Comparison of ENCODE assay signal across 24 cellular contexts in the genomic region with DNA sequence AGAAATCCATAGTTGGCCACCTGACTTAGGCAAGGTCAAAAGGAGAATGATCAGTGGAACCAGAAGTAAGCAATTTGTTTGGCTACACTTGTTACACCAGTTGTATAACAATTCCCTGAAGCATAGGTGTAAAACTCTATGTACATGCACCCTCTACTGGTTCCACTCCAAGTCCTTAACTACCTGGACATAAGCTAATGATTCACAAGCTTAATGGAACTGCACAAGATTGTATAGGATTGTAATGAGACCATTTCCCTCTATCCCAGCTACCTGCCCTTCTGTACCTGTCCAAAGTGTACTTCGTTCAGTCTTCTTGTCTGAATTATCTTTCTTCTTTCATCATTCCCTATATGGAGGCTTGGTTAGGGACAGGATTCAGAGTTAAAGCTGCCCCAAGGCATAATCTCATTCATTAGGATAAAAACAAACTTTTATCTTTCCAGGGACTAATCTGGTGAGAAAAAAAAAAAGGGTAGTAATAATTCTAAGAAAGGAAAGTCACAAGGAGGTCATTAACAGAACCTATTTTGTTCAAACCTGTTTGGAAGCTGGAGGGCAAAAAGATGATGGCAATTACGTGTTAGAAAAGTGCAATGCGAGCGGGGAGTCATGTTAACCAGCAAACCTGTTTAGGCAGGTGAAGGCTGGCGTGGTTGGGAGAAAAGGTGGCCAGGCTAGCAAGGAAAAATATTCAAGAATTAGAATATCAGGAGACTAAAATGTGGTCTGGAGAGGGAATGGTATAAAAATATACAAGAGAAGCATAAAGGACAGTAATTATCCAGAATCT. TPM values are rescaled to one million over a fixed set of nuclear protein-coding genes. Genes with fewer than 3 reads are reported as not detected.
DNase-seq lines count a peak whose midpoint lies in the region; ATAC-seq and TF ChIP-seq lines count a peak whose summit lies in the region.
"Had no signal": no experiment of that assay in that cellular context is flagged by ENCODE, and none has a peak within 500 bp of the region (broad histone marks: within the 10 kb centered on the region; RNA-seq: fewer than 3 reads in every experiment).

No MANE protein-coding gene starts in this region.

- H3K4me3 ChIP-seq in hepatocyte (no peak overlapping the region), prostate gland (no peak overlapping the region), BE2C (ENCODE audit: low read depth, low read length) (no peak overlapping the region)
- H3K4me3 ChIP-seq: cardiac muscle cell, dorsolateral prefrontal cortex, heart left ventricle, thoracic aorta had no signal

- H3K9me3 ChIP-seq in hepatocyte (ENCODE audit: low read depth) (no peaks in the 10 kb centered on the region), prostate gland (no peaks in the 10 kb centered on the region), BE2C (no peaks in the 10 kb centered on the region)
- H3K9me3 ChIP-seq in CD4-positive, alpha-beta T cell (ENCODE audit: control insufficient read depth, low read length): no peaks in the 10 kb centered on the region
- H3K9me3 ChIP-seq: heart left ventricle, thoracic aorta had no signal

- no peak for TF ChIP-seq CTCF in RWPE1 (conservative IDR thresholded peaks at IDR 0.05; ENCODE audit: low read depth)
- TF ChIP-seq CTCF in hepatocyte (IDR thresholded peaks at IDR 0.05; ENCODE audit: poor library complexity): no peak
- TF ChIP-seq CTCF in prostate gland (IDR thresholded peaks at IDR 0.05): no peak
- no peak for TF ChIP-seq CTCF in CD4-positive, alpha-beta T cell (IDR thresholded peaks at IDR 0.05)
- no peak for TF ChIP-seq CTCF in BE2C (IDR thresholded peaks at IDR 0.05; ENCODE audit: low read depth, low read length)

- DNase-seq in DMS53 treated with DMSO at 0.1 percent for 48 hours (lab: John Stamatoyannopoulos, UW; ENCODE audit: unreplicated experiment): peak; percentile 36
- DNase-seq in RWPE1 (ENCODE audit: low spot score): peak; percentile 51
- DNase-seq in hepatocyte (ENCODE audit: low spot score): peak; percentile 63
- DNase-seq in prostate gland (ENCODE audit: low spot score): peak; percentile 29
- DNase-seq in hippocampal formation (lab: John Stamatoyannopoulos, UW): no peak
- DNase-seq in activated CD4-positive, alpha-beta T cell treated with anti-CD3 and anti-CD28 coated beads for 4 hours: no peak
- DNase-seq in CD4-positive, alpha-beta T cell: no peak
- no peak for DNase-seq in BE2C
- DNase-seq: activated CD4-positive, alpha-beta T cell treated with anti-CD3 and anti-CD28 coated beads for 1 hour; activated CD8-positive, alpha-beta memory T cell treated with anti-CD3 and anti-CD28 coated beads, Interleukin-2, amount 10 ng/mL, durations not matched to agents 7 days and 5 days; activated effector memory CD4-positive, alpha-beta T cell treated with Interleukin-2 at 50 U/mL for 16 hours; CD8-positive, alpha-beta T cell; dorsolateral prefrontal cortex; H7; heart left ventricle; KG1; midbrain; NCI-H1105; NCI-H82 had no signal

- TF ChIP-seq POLR2A in prostate gland (IDR thresholded peaks at IDR 0.05): no peak

- H3K36me3 ChIP-seq in hepatocyte (replicated peaks; ENCODE audit: insufficient read depth, low read depth): no peaks in the 10 kb centered on the region
- H3K36me3 ChIP-seq in prostate gland: no peaks in the 10 kb centered on the region
- no peaks in the 10 kb centered on the region for H3K36me3 ChIP-seq in BE2C
- H3K36me3 ChIP-seq: cardiac muscle cell, heart left ventricle, thoracic aorta had no signal

- intact Hi-C loops in prostate gland (cut with DNase I): no loop called here
- intact Hi-C loops in CD4-positive, alpha-beta T cell (cut with DNase I, micrococcal nuclease): no loop called here

- H3K36me3 Mint-ChIP-seq in CD4-positive, alpha-beta T cell (ENCODE audit: low read depth): no peaks in the 10 kb centered on the region
- H3K36me3 Mint-ChIP-seq: activated CD8-positive, alpha-beta memory T cell treated with anti-CD3 and anti-CD28 coated beads, Interleukin-2, amount 10 ng/mL, durations not matched to agents 7 days and 5 days; CD8-positive, alpha-beta T cell had no signal

- no peaks in the 10 kb centered on the region for H3K9me3 Mint-ChIP-seq in CD4-positive, alpha-beta T cell
- H3K9me3 Mint-ChIP-seq: CD8-positive, alpha-beta T cell had no signal

- H3K27me3 ChIP-seq in hepatocyte (no peaks in the 10 kb centered on the region), prostate gland (replicated peaks; ENCODE audit: insufficient read depth) (no peaks in the 10 kb centered on the region), BE2C (peaks cover 18% of the 10 kb centered on the region)
- peaks cover 8% of the 10 kb centered on the region for H3K27me3 ChIP-seq in CD4-positive, alpha-beta T cell (ENCODE audit: control insufficient read depth, insufficient read depth, low read length)
- H3K27me3 ChIP-seq: cardiac muscle cell had no signal

- H3K4me1 ChIP-seq in hepatocyte (ENCODE audit: insufficient read depth) (no peaks in the 10 kb centered on the region), prostate gland (replicated peaks) (no peaks in the 10 kb centered on the region), BE2C (no peaks in the 10 kb centered on the region)

- ATAC-seq in CD4-positive, alpha-beta T cell (ENCODE audit: poor library complexity): no peak
- ATAC-seq: activated CD8-positive, alpha-beta memory T cell treated with anti-CD3 and anti-CD28 coated beads, Interleukin-2, amount 10 ng/mL, durations not matched to agents 7 days and 5 days; CD8-positive, alpha-beta T cell; SK-N-SH treated with all-trans-retinoic acid at 6 μM for 48 hours had no signal

- no peak overlapping the region for H3K27ac ChIP-seq in RWPE1
- peak overlapping the region; percentile 73 for H3K27ac ChIP-seq in hepatocyte
- no peak overlapping the region for H3K27ac ChIP-seq in prostate gland
- H3K27ac ChIP-seq in CD4-positive, alpha-beta T cell (ENCODE audit: low read depth, low read length): no peak overlapping the region
- H3K27ac ChIP-seq: cardiac muscle cell, dorsolateral prefrontal cortex, heart left ventricle, HL-60, thoracic aorta had no signal

- H3K4me3 Mint-ChIP-seq in CD4-positive, alpha-beta T cell: no peak overlapping the region
- H3K4me3 Mint-ChIP-seq: activated CD8-positive, alpha-beta memory T cell treated with anti-CD3 and anti-CD28 coated beads, Interleukin-2, amount 10 ng/mL, durations not matched to agents 7 days and 5 days; CD8-positive, alpha-beta T cell had no signal

- peaks cover 30% of the 10 kb centered on the region for H3K27me3 Mint-ChIP-seq in CD4-positive, alpha-beta T cell

- no peaks in the 10 kb centered on the region for H3K4me1 Mint-ChIP-seq in CD4-positive, alpha-beta T cell (ENCODE audit: low read depth)
- H3K4me1 Mint-ChIP-seq: activated CD8-positive, alpha-beta memory T cell treated with anti-CD3 and anti-CD28 coated beads, Interleukin-2, amount 10 ng/mL, durations not matched to agents 7 days and 5 days had no signal

- H3K27ac Mint-ChIP-seq in CD4-positive, alpha-beta T cell: no peak overlapping the region
- H3K27ac Mint-ChIP-seq: activated CD8-positive, alpha-beta memory T cell treated with anti-CD3 and anti-CD28 coated beads, Interleukin-2, amount 10 ng/mL, durations not matched to agents 7 days and 5 days; CD8-positive, alpha-beta T cell had no signal

- POLR2A ChIA-PET in RWPE1 (lab: Yijun Ruan, JAX; ENCODE audit: low non-redundant PET): interaction anchor here (0.9 kb wide), 1 partner anchor 23 kb away, joined by 3 read pairs; no protein-coding TSS in a partner anchor
- POLR2A ChIA-PET in CD4-positive, alpha-beta T cell (lab: Charles Lee): no interaction called here

- 71% methylated on average over 5 of the region's 5 CpGs for WGBS in hepatocyte (ENCODE audit: low lambda C conversion rate, missing lambda C conversion rate)
- WGBS in prostate gland: 46% methylated on average over 5 of the region's 5 CpGs

- H3K79me2 ChIP-seq in hepatocyte: no peaks in the 10 kb centered on the region

- no peaks in the 10 kb centered on the region for H3K9me2 ChIP-seq in hepatocyte (replicated peaks; ENCODE audit: insufficient read depth)

- H2AFZ ChIP-seq in hepatocyte: no peak overlapping the region

- H4K20me1 ChIP-seq in hepatocyte (ENCODE audit: insufficient read depth, poor library complexity, severe bottlenecking): no peaks in the 10 kb centered on the region

- CTCF ChIA-PET in RWPE1 (lab: Yijun Ruan, JAX): interaction anchor here (0.6 to 1.3 kb wide), 4 partner anchors 23 to 1396 kb away, joined by 3 to 11 read pairs (median 4); no protein-coding TSS in a partner anchor
- CTCF ChIA-PET in CD4-positive, alpha-beta T cell (lab: Charles Lee): interaction anchor here (2.0 kb wide), 1 partner anchor 23 kb away, joined by 8 read pairs; no protein-coding TSS in a partner anchor

- no peak overlapping the region for H3K4me2 ChIP-seq in hepatocyte

RNA-seq across cellular contexts. Expression of a gene that starts 2.8 kb away (rescaled TPM):
- total RNA-seq in hepatocyte (0.03 TPM in 1 of 2 replicates, not detected in the other), prostate gland (under 1 TPM in 1 of 2 donors, not detected in 1; 0.17 TPM)
- polyA plus RNA-seq in hepatocyte: 1.0 and 1.8 TPM in 2 replicates
- total RNA-seq in CD4-positive, alpha-beta T cell: not detected
- not detected for polyA plus RNA-seq in BE2C (2012; ENCODE audit: insufficient read depth, insufficient read length, low read depth)
- total RNA-seq: activated CD8-positive, alpha-beta memory T cell treated with anti-CD3 and anti-CD28 coated beads, Interleukin-2, amount 10 ng/mL, durations not matched to agents 7 days and 5 days; cardiac muscle cell; CD8-positive, alpha-beta T cell; H7 had no signal
- polyA plus RNA-seq: cardiac muscle cell had no signal

RNA-seq across cellular contexts. Expression of a gene that starts 4.1 kb away (rescaled TPM):
- total RNA-seq in hepatocyte (7.3 and 15.1 TPM in 2 replicates), prostate gland (1 to 10 TPM; 1.2 to 2.1 TPM)
- polyA plus RNA-seq in hepatocyte: 6.4 and 20.8 TPM in 2 replicates
- not detected for total RNA-seq in CD4-positive, alpha-beta T cell
- polyA plus RNA-seq in BE2C (2012; ENCODE audit: insufficient read depth, insufficient read length, low read depth): not detected
- total RNA-seq: activated CD8-positive, alpha-beta memory T cell treated with anti-CD3 and anti-CD28 coated beads, Interleukin-2, amount 10 ng/mL, durations not matched to agents 7 days and 5 days; cardiac muscle cell; CD8-positive, alpha-beta T cell; H7 had no signal

RNA-seq across cellular contexts. Expression of a gene that starts 36.6 kb away (rescaled TPM):
- total RNA-seq in hepatocyte: 77.9 and 93.5 TPM in 2 replicates
- polyA plus RNA-seq in hepatocyte: 77.7 and 101 TPM in 2 replicates
- total RNA-seq in prostate gland: 10 to 100 TPM; 78.2 to 95.9 TPM
- total RNA-seq in CD4-positive, alpha-beta T cell: 100 to 1,000 TPM; 267 to 276 TPM
- 11.4 TPM for polyA plus RNA-seq in BE2C (2012; ENCODE audit: insufficient read depth, insufficient read length, low read depth)

RNA-seq across cellular contexts. Expression of a gene that starts 46.0 kb away (rescaled TPM):
- 1.1 and 2.3 TPM in 2 replicates for total RNA-seq in hepatocyte
- 1.3 and 2.3 TPM in 2 replicates for polyA plus RNA-seq in hepatocyte
- 1 to 10 TPM; 3.4 to 4.6 TPM for total RNA-seq in prostate gland
- total RNA-seq in CD4-positive, alpha-beta T cell: 1 to 10 TPM; 2.5 to 3.7 TPM
- 0.23 TPM for polyA plus RNA-seq in BE2C (2012; ENCODE audit: insufficient read depth, insufficient read length, low read depth)
- total RNA-seq: cardiac muscle cell, fibroblast of lung had no signal
- polyA plus RNA-seq: cardiac muscle cell had no signal

Comparison
In these comparisons a context has a peak if more than half of its experiments do, and no peak if none do; other contexts are left out.
1. DNase-seq: peak in DMS53 treated with DMSO at 0.1 percent for 48 hours (single experiment), RWPE1 (single experiment), hepatocyte (single experiment) and prostate gland (single experiment); none in hippocampal formation (0 of 2), activated CD4-positive, alpha-beta T cell treated with anti-CD3 and anti-CD28 coated beads for 4 hours (0 of 2), CD4-positive, alpha-beta T cell (0 of 10) and BE2C (single experiment).